ENCODE assay signal across 8 cellular contexts in genomic region chr2:37832590-37833197, GRCh38.
DNase-seq lines count a peak whose midpoint lies in the region; ATAC-seq and TF ChIP-seq lines count a peak whose summit lies in the region.

No MANE protein-coding gene starts in this region.

- intact Hi-C loops in lower leg skin (cut with DNase I; ENCODE audit: low total_unique reads): loop anchor here (5.0 kb wide), 1 partner anchor 420 kb away; no protein-coding TSS in a partner anchor

- WGBS in lower leg skin, 2 donors: 46 to 47% methylated on average over 3 of the region's 3 CpGs

- no peak for TF ChIP-seq POLR2A in lower leg skin (IDR thresholded peaks at IDR 0.05)

- H3K27ac ChIP-seq in coronary artery: no peak overlapping the region

- DNase-seq in NCI-H69 (lab: John Stamatoyannopoulos, UW) (peak; percentile 90), coronary artery (ENCODE audit: low spot score) (peak; percentile 79), lower leg skin (ENCODE audit: low spot score in 2 of 2) (peak; percentile 89 to 97)
- DNase-seq in activated CD4-positive, alpha-beta T cell treated with anti-CD3 and anti-CD28 coated beads for 48 hours: peak; percentile 87
- peak; percentile 81 for DNase-seq in stimulated activated CD8-positive, alpha-beta memory T cell treated with anti-CD3 and anti-CD28 coated beads, Interleukin-12 subunit alpha, Interleukin-12 subunit beta, amount 100 ng/mL, for 1 hour (ENCODE audit: low read depth)

- H3K4me3 ChIP-seq in coronary artery (no peak overlapping the region), lower leg skin (ENCODE audit: low read depth, poor library complexity, severe bottlenecking) (no peak overlapping the region)

- peak; percentile 64 for TF ChIP-seq CTCF in GM12874 (IDR thresholded peaks at IDR 0.05; ENCODE audit: insufficient read depth, low read depth, low read length)
- peak; percentile 73 for TF ChIP-seq CTCF in coronary artery (IDR thresholded peaks at IDR 0.05)
- TF ChIP-seq CTCF in lower leg skin (IDR thresholded peaks at IDR 0.05): peak in 1 of 3 donors; percentile 69

- ATAC-seq in HG03378 (IDR thresholded peaks at IDR 0.05; ENCODE audit: unreplicated experiment) (peak; percentile 58), HG03571 (IDR thresholded peaks at IDR 0.05; ENCODE audit: unreplicated experiment) (no peak)
